Comparison of ENCODE assay signal across 8 cellular contexts in the genomic region with DNA sequence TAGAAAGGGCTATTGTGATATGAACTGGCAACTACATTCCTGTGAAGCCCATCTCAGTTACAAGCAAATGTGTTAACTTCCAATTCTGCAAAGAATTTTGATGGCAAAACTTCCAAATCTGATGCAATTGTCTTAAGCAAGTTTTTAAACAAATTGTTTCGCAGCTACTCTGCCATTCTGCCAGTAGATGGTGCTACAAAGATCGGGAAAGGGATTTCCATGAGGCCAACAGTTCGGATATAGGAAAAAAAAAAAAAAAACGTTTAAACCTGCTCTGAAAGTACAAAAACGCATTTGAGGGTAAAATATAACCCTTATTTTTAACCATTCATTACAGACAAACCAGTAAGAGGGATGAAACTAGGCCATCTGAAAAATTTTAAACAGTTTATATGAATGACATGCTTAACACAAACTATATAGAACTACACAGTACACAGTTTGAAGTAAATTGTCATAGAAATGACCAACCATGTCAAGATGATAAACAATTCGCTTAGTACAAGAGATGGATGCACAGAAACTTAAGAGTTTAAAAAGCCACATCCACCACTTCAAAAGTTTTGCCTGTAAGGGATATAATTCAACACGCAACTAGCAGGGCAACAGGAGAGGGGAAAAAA. TPM values are rescaled to one million over a fixed set of nuclear protein-coding genes. Genes with fewer than 3 reads are reported as not detected.
DNase-seq lines count a peak whose midpoint lies in the region; ATAC-seq and TF ChIP-seq lines count a peak whose summit lies in the region.

No MANE protein-coding gene starts in this region.

- peaks cover 49% of the 10 kb centered on the region for H3K79me2 ChIP-seq in DND-41 (ENCODE audit: insufficient read depth, low read length)

- H2AFZ ChIP-seq in DND-41 (ENCODE audit: low read depth, low read length), result no peak overlapping the region

- H3K27ac ChIP-seq in DND-41 (ENCODE audit: low read length), result no peak overlapping the region; the same call in 1 of the 2 replicates
- H3K27ac ChIP-seq in Panc1 (ENCODE audit: low read length), result peak overlapping the region; percentile 98
- H3K27ac ChIP-seq in colonic mucosa, result peak overlapping the region; percentile 28
- H3K27ac ChIP-seq in mesodermal cell (ENCODE audit: low read depth, low read length, severe bottlenecking), result peak overlapping the region; percentile 18
- peak overlapping the region; percentile 100 for H3K27ac ChIP-seq in vagina

- TF ChIP-seq CTCF in DND-41 (IDR thresholded peaks at IDR 0.05; ENCODE audit: borderline replicate concordance, extremely low read depth, low read length, poor library complexity, severe bottlenecking) (peak; percentile 72), Panc1 (IDR thresholded peaks at IDR 0.05) (peak; percentile 82; the same call in 1 of the 2 replicates), colonic mucosa (IDR thresholded peaks at IDR 0.05) (peak; percentile 85), vagina (IDR thresholded peaks at IDR 0.05) (peak in 2 of 3 experiments; percentile 40 to 58)

- CTCF ChIA-PET in Panc1 (lab: Charles Lee), result interaction anchor here (0.7 to 1.0 kb wide), 2 partner anchors 91 to 169 kb away, joined by 4 to 8 read pairs; no protein-coding TSS in a partner anchor

- POLR2A ChIA-PET in Panc1 (lab: Charles Lee), result interaction anchor here (0.6 kb wide), 1 partner anchor 10 kb away, joined by 5 read pairs; no protein-coding TSS in a partner anchor

- H3K27me3 ChIP-seq in DND-41 (ENCODE audit: insufficient read depth, low read length, poor library complexity), result no peaks in the 10 kb centered on the region
- H3K27me3 ChIP-seq in Panc1 (ENCODE audit: control insufficient read depth, insufficient read depth, low read length), result no peaks in the 10 kb centered on the region
- no peaks in the 10 kb centered on the region for H3K27me3 ChIP-seq in colonic mucosa
- no peaks in the 10 kb centered on the region for H3K27me3 ChIP-seq in vagina

- TF ChIP-seq POLR2A in vagina (IDR thresholded peaks at IDR 0.05), result no peak

- DNase-seq in DND-41 (no peak), HT-29 (ENCODE audit: low spot score) (peak; percentile 77), Panc1 (ENCODE audit: low read depth, low spot score) (peak; percentile 57), colonic mucosa (peak; percentile 44), vagina (ENCODE audit: extremely low spot score in 2 of 2) (no peak)
- DNase-seq in activated CD4-positive, alpha-beta T cell treated with anti-CD3 and anti-CD28 coated beads, Interleukin-2, amount 50 U/mL, for 4 hours, result no peak

- intact Hi-C loops in Panc1 (cut with micrococcal nuclease; ENCODE audit: unreplicated experiment) (loop anchor here (2.0 kb wide), 1 partner anchor 71 kb away; no protein-coding TSS in a partner anchor), colonic mucosa (cut with DNase I) (no loop called here), vagina (cut with DNase I) (no loop called here)

- in situ Hi-C loops in Panc1 (cut with HindIII; ENCODE audit: low pct_unique_long_range_greater_than_20kb, low sequenced_read_pairs), result no loop called here

- WGBS in mesodermal cell (ENCODE audit: insufficient coverage in 2 of 2), 2 experiments, result 0% methylated on average over 1 of the region's 7 CpGs

- peak overlapping the region; percentile 87 for H3K4me2 ChIP-seq in DND-41 (ENCODE audit: insufficient read depth, low read length)

- peaks cover 36% of the 10 kb centered on the region for H3K4me1 ChIP-seq in DND-41 (ENCODE audit: insufficient read depth, low read length)
- peaks cover 13% of the 10 kb centered on the region for H3K4me1 ChIP-seq in Panc1 (ENCODE audit: control insufficient read depth, insufficient read depth, low read length)
- H3K4me1 ChIP-seq in colonic mucosa, result peaks cover 7% of the 10 kb centered on the region
- H3K4me1 ChIP-seq in mesodermal cell (ENCODE audit: control insufficient read depth, insufficient read depth, low read length, poor library complexity, severe bottlenecking), result peaks cover 4% of the 10 kb centered on the region
- H3K4me1 ChIP-seq in vagina, result peaks cover 42% of the 10 kb centered on the region

- no TSS peak for BruUV-seq in Panc1 (replicated peaks; lab: Mats Ljungman, UMichigan)

- H3K9ac ChIP-seq in DND-41 (ENCODE audit: low read depth, low read length), result peak overlapping the region; percentile 89
- H3K9ac ChIP-seq in colonic mucosa (ENCODE audit: low read depth in 2 of 2, low read length in 2 of 2), result peak overlapping the region; percentile 98 to 99

- H3K36me3 ChIP-seq in DND-41 (ENCODE audit: insufficient read depth, low read length), result peaks cover 36% of the 10 kb centered on the region
- H3K36me3 ChIP-seq in Panc1 (ENCODE audit: control insufficient read depth, insufficient read depth, low read length), result peaks cover 8% of the 10 kb centered on the region
- H3K36me3 ChIP-seq in colonic mucosa, result no peaks in the 10 kb centered on the region
- peaks cover 28% of the 10 kb centered on the region for H3K36me3 ChIP-seq in mesodermal cell (ENCODE audit: control insufficient read depth, insufficient read depth, low read length)
- H3K36me3 ChIP-seq in vagina, result no peaks in the 10 kb centered on the region

- no peak for ATAC-seq in DND-41 (ENCODE audit: insufficient read depth, low read depth)
- ATAC-seq in Panc1, result no peak
- no peak for ATAC-seq in GM21717 (IDR thresholded peaks at IDR 0.05; ENCODE audit: unreplicated experiment)

- peaks cover 67% of the 10 kb centered on the region for H4K20me1 ChIP-seq in DND-41 (ENCODE audit: insufficient read depth, low read length)

- H3K4me3 ChIP-seq in DND-41 (ENCODE audit: low read depth in 1 of 2, low read length in 2 of 2) (peak overlapping the region; percentile 78 to 83; a peak in 3 of 4 replicates), Panc1 (ENCODE audit: low read depth in 2 of 2, low read length in 2 of 2) (peak overlapping the region; percentile 93 to 98), colonic mucosa (peak overlapping the region; percentile 88), mesodermal cell (ENCODE audit: extremely low read depth, insufficient read depth, low read length, poor library complexity, severe bottlenecking) (peak overlapping the region; percentile 89), vagina (peak overlapping the region; percentile 69 to 92)

- H3K9me3 ChIP-seq in DND-41 (ENCODE audit: insufficient read depth, low read length, severe bottlenecking) (no peaks in the 10 kb centered on the region), Panc1 (ENCODE audit: control insufficient read depth, insufficient read depth, low read depth, low read length) (no peaks in the 10 kb centered on the region), colonic mucosa (no peaks in the 10 kb centered on the region), mesodermal cell (ENCODE audit: control insufficient read depth, low read length) (no peaks in the 10 kb centered on the region), vagina (no peaks in the 10 kb centered on the region)

RNA-seq across cellular contexts. Expression of a gene that starts 2.2 kb away (rescaled TPM):
- 16.0 and 20.1 TPM in 2 replicates for total RNA-seq in HT-29 (2014; rRNA removed; shearing (Covaris generic))
- total RNA-seq in Panc1 (2021; ENCODE audit: unreplicated experiment) (33.3 TPM), colonic mucosa (10 to 100 TPM; 26.9 to 31.0 TPM), vagina (11.8 TPM)
- 36.8 TPM for polyA plus RNA-seq in Panc1 (2012; ENCODE audit: insufficient read length)
- 46.4 TPM for polyA plus RNA-seq in mesodermal cell (2013, experiment 1 of 2)
- polyA plus RNA-seq in mesodermal cell (2013, experiment 2 of 2), result 42.4 TPM

RNA-seq across cellular contexts. Expression of a gene that starts 16.1 kb away (rescaled TPM):
- total RNA-seq in HT-29 (2014; rRNA removed; shearing (Covaris generic)), result 3.5 and 4.5 TPM in 2 replicates
- 1.9 TPM for total RNA-seq in Panc1 (2021; ENCODE audit: unreplicated experiment)
- 1.2 TPM for polyA plus RNA-seq in Panc1 (2012; ENCODE audit: insufficient read length)
- 1 to 10 TPM; 4.4 to 6.3 TPM for total RNA-seq in colonic mucosa
- polyA plus RNA-seq in mesodermal cell (2013, experiment 1 of 2), result 13.7 TPM
- 7.9 TPM for polyA plus RNA-seq in mesodermal cell (2013, experiment 2 of 2)
- total RNA-seq in vagina, result 7.4 TPM

Comparison
In these comparisons a context has a peak if more than half of its experiments do, and no peak if none do; other contexts are left out.
1. DNase-seq: peak in HT-29 (single experiment), Panc1 (single experiment) and colonic mucosa (single experiment); none in DND-41 (single experiment), vagina (0 of 2) and activated CD4-positive, alpha-beta T cell treated with anti-CD3 and anti-CD28 coated beads, Interleukin-2, amount 50 U/mL, for 4 hours (0 of 2).
2. Peak in every context shown above with its lines, with median percentiles within 50 percentile points of each other: H3K4me3 ChIP-seq and CTCF ChIP-seq.